Comparison of ENCODE assay signal across 12 cellular contexts in genomic region chr9:135137398-135137832, GRCh38. TPM values are rescaled to one million over a fixed set of nuclear protein-coding genes. Genes with fewer than 3 reads are reported as not detected.
DNase-seq lines count a peak whose midpoint lies in the region; ATAC-seq and TF ChIP-seq lines count a peak whose summit lies in the region.
"Had no signal": no experiment of that assay in that cellular context is flagged by ENCODE, and none has a peak within 500 bp of the region (broad histone marks: within the 10 kb centered on the region; RNA-seq: fewer than 3 reads in every experiment).

No MANE protein-coding gene starts in this region.

- no peak for ATAC-seq in aorta (ENCODE audit: low FRiP score)
- ATAC-seq: left lobe of liver had no signal

- peaks cover 4% of the 10 kb centered on the region for H3K9me3 ChIP-seq in aorta (ENCODE audit: control insufficient read depth, low read length)
- H3K9me3 ChIP-seq: psoas muscle had no signal

- H3K4me3 ChIP-seq in AG10803 (ENCODE audit: low read length) (no peak overlapping the region), aorta (ENCODE audit: low read length in 2 of 2) (no peak overlapping the region)
- H3K4me3 ChIP-seq: psoas muscle had no signal

- H3K4me1 ChIP-seq in aorta (ENCODE audit: control insufficient read depth in 1 of 2, insufficient read depth in 2 of 2, low read length in 2 of 2) = no peaks in the 10 kb centered on the region

- H3K27me3 ChIP-seq in layer of hippocampus (ENCODE audit: control insufficient read depth, insufficient read depth, low read length) = peaks cover 3% of the 10 kb centered on the region
- H3K27me3 ChIP-seq in aorta (ENCODE audit: control insufficient read depth in 1 of 2, insufficient read depth in 2 of 2, low read length in 1 of 2) = no peaks in the 10 kb centered on the region

- DNase-seq in AG10803 (ENCODE audit: low read depth) (peak; percentile 30), M059J (ENCODE audit: low read depth) (peak; percentile 64), astrocyte of the hippocampus (ENCODE audit: low read depth, low spot score) (peak; percentile 7), aorta (no peak), NCI-H2196 (lab: John Stamatoyannopoulos, UW; ENCODE audit: unreplicated experiment) (no peak), AML-193 (lab: John Stamatoyannopoulos, UW) (no peak), dermis blood vessel endothelial cell (no peak)
- DNase-seq: activated CD4-positive, alpha-beta T cell treated with anti-CD3 and anti-CD28 coated beads, Interleukin-2, amount 50 U/mL, for 48 hours; psoas muscle had no signal

- intact Hi-C loops in aorta (cut with DNase I) = no loop called here

- no peak for TF ChIP-seq CTCF in AG10803 (conservative IDR thresholded peaks at IDR 0.05; ENCODE audit: low read length)

- peak overlapping the region; percentile 35 for H3K27ac ChIP-seq in layer of hippocampus (ENCODE audit: low read depth, low read length)
- no peak overlapping the region for H3K27ac ChIP-seq in aorta (ENCODE audit: low read depth in 1 of 2, low read length in 2 of 2)
- H3K27ac ChIP-seq: psoas muscle had no signal

- 9 to 11% methylated on average over 9 of the region's 9 CpGs for WGBS in aorta, 2 donors

- no peaks in the 10 kb centered on the region for H3K36me3 ChIP-seq in aorta (ENCODE audit: control insufficient read depth in 1 of 2, insufficient read depth in 2 of 2, low read length in 1 of 2)

RNA-seq across cellular contexts. Expression of gene OLFM1, which starts 49.9 kb away (rescaled TPM):
- total RNA-seq in M059J (2014; rRNA removed; shearing (Covaris generic)) = 0.42 TPM in 1 of 2 replicates, not detected in the other
- total RNA-seq in aorta (10 to 100 TPM; 21.0 to 63.0 TPM), dermis blood vessel endothelial cell (6.5 and 17.2 TPM in 2 replicates)
- polyA plus RNA-seq in aorta = 1 to 10 TPM; 3.5 to 8.6 TPM
- total RNA-seq: epithelial cell of proximal tubule had no signal

Comparison
In these comparisons a context has a peak if more than half of its experiments do, and no peak if none do; other contexts are left out.
1. DNase-seq: peak in AG10803 (single experiment), M059J (single experiment) and astrocyte of the hippocampus (single experiment); none in aorta (0 of 2), NCI-H2196 (single experiment), AML-193 (0 of 2) and dermis blood vessel endothelial cell (single experiment).